In the genomic region with DNA sequence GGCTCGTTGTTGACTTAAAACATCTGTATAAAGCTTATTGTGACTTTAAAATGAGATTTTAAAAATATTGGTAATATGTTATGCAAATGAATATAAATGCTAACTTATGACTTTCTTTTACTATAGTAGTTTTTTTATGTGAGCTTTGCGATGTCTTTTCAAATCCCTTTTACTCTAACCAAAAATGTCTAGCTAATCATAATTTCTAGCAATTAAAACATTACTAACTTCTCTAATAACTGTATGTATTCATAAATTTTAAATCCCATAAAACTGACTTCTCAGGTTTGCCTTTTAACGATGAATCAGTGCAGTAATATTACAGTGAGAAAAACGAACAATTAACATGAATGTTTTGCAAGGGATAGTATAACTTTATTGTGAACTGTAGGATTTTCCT, we compare ENCODE assay signal across 22 cellular contexts.
A peak's percentile ranks its signal among the peaks of the same experiment; 100 is the strongest.
DNase-seq lines count a peak whose midpoint lies in the region; ATAC-seq, FAIRE-seq and TF ChIP-seq lines count a peak whose summit lies in the region.
"Had no signal": no experiment of that assay in that cellular context is flagged by ENCODE, and none has a peak within 500 bp of the region (broad histone marks: within the 10 kb centered on the region; RNA-seq: fewer than 3 reads in every experiment).

No MANE protein-coding gene starts in this region.

- in situ Hi-C loops in K562 (cut with MboI): no loop called here

- H3K79me2 ChIP-seq in K562 (ENCODE audit: control insufficient read depth, insufficient read depth, low read length): no peaks in the 10 kb centered on the region

- CTCF ChIA-PET in A549 (lab: Yijun Ruan, JAX) (no interaction called here), K562 (lab: Yijun Ruan, JAX; ENCODE audit: low intra/inter-chr PET ratio) (no interaction called here)

- H3K9me1 ChIP-seq in K562 (ENCODE audit: control insufficient read depth, insufficient read depth, low read length): no peaks in the 10 kb centered on the region

- POLR2A ChIA-PET in A549 (lab: Yijun Ruan, JAX): no interaction called here
- POLR2A ChIA-PET in K562 (lab: Yijun Ruan, JAX): interaction anchor here (1.1 kb wide), 1 partner anchor 13 kb away, joined by 3 read pairs; no protein-coding TSS in a partner anchor

- H3K4me2 ChIP-seq in A549 (no peak overlapping the region), K562 (ENCODE audit: insufficient read depth, low read length) (no peak overlapping the region)
- H3K4me2 ChIP-seq: BLaER1 treated with 17β-estradiol and CSF1 and Interleukin-3, amounts not matched to agents 10 nM and 100 nM had no signal

- peaks cover 9% of the 10 kb centered on the region for H3K36me3 ChIP-seq in K562 (ENCODE audit: control insufficient read depth, insufficient read depth, low read length)

- 79% methylated on average over 4 of the region's 4 CpGs for WGBS in A549 (ENCODE audit: missing lambda C conversion rate)
- 76% methylated on average over 4 of the region's 4 CpGs for WGBS in K562 (ENCODE audit: insufficient coverage, low coverage, missing lambda C conversion rate)

- H3K27ac ChIP-seq in A549 (no peak overlapping the region), K562 (ENCODE audit: extremely low read depth, low read depth, low read length) (no peak overlapping the region)
- H3K27ac ChIP-seq: BLaER1 treated with 17β-estradiol and CSF1 and Interleukin-3, amounts not matched to agents 10 nM and 100 nM; C4-2B had no signal

- no peaks in the 10 kb centered on the region for H4K20me1 ChIP-seq in K562 (replicated peaks; ENCODE audit: control insufficient read depth, insufficient read depth, low read length)

- H3K27me3 ChIP-seq in K562 (ENCODE audit: control insufficient read depth in 2 of 2, insufficient read depth in 2 of 2, low read length in 2 of 2): no peaks in the 10 kb centered on the region
- H3K27me3 ChIP-seq: BLaER1 treated with 17β-estradiol and CSF1 and Interleukin-3, amounts not matched to agents 10 nM and 100 nM had no signal

- TF ChIP-seq POLR2A in A549 (IDR thresholded peaks at IDR 0.05; ENCODE audit: low read length) (no peak), K562 (conservative IDR thresholded peaks at IDR 0.05) (no peak)

- TF ChIP-seq CTCF in A549 (IDR thresholded peaks at IDR 0.05) (no peak), K562 (IDR thresholded peaks at IDR 0.05 in 2 of 3, conservative IDR thresholded peaks at IDR 0.05 in 1 of 3; ENCODE audit: insufficient read depth in 2 of 3, low read depth in 1 of 3, low read length in 3 of 3) (no peak)

- ATAC-seq in A549 (no peak), K562 (no peak), GM21723 (IDR thresholded peaks at IDR 0.05; ENCODE audit: unreplicated experiment) (no peak)
- ATAC-seq: CD8-positive, alpha-beta T cell; GM12878 had no signal

- intact Hi-C loops in K562 (cut with micrococcal nuclease): loop anchor here (5.0 kb wide), 1 partner anchor 57 kb away; no protein-coding TSS in a partner anchor

- H3K4me1 ChIP-seq in A549: peaks cover 14% of the 10 kb centered on the region; the same call in 2 of the 3 replicates
- peaks cover 0 to 37% of the 10 kb centered on the region in 2 experiments; a peak in 4 of 5 replicates for H3K4me1 ChIP-seq in K562 (replicated peaks in 1 of 2; ENCODE audit: control insufficient read depth in 2 of 2, insufficient read depth in 2 of 2, low read length in 2 of 2)

- TF ChIP-seq EP300 in A549 (IDR thresholded peaks at IDR 0.05) (no peak), K562 (IDR thresholded peaks at IDR 0.05; ENCODE audit: low read length) (no peak)

- no peak for FAIRE-seq in A549 (lab: Jason Lieb, UNC)
- FAIRE-seq in G401.6 (lab: Jason Lieb, UNC): peak; percentile 45
- FAIRE-seq in K562 (lab: Jason Lieb, UNC): no peak
- FAIRE-seq in islet of Langerhans (lab: Jason Lieb, UNC): peak; percentile 93
- FAIRE-seq: A204.1, D721Med, GM12878, GM12892, GM18507 had no signal

- DNase-seq in A549 (ENCODE audit: low read depth in 1 of 2, low spot score in 1 of 2) (no peak), K562 (ENCODE audit: extremely low read depth in 1 of 4, low spot score in 3 of 4) (no peak), islet precursor cell (no peak), globus pallidus (ENCODE audit: low spot score) (no peak)
- DNase-seq: 8988T; AML-193; Caco-2; Calu3; CD4-positive, alpha-beta T cell; CD8-positive, alpha-beta T cell; DMS79 treated with DMSO at 0.1 percent for 48 hours; GDM1 had no signal

- BruUV-seq in K562 (replicated peaks; lab: Mats Ljungman, UMichigan): no TSS peak

- H3K9ac ChIP-seq in K562 (ENCODE audit: insufficient read depth in 1 of 2, low read depth in 2 of 2, low read length in 2 of 2): no peak overlapping the region
- H3K9ac ChIP-seq: BLaER1 treated with 17β-estradiol and CSF1 and Interleukin-3, amounts not matched to agents 10 nM and 100 nM had no signal

- TF ChIP-seq RAD21 in A549 (conservative IDR thresholded peaks at IDR 0.05 in 1 of 2, IDR thresholded peaks at IDR 0.05 in 1 of 2) (no peak), K562 (CRISPR knock-in tag; conservative IDR thresholded peaks at IDR 0.05 in 1 of 2, IDR thresholded peaks at IDR 0.05 in 1 of 2) (no peak)

- H2AFZ ChIP-seq in K562 (ENCODE audit: low read depth, low read length): no peak overlapping the region

- H3K9me3 ChIP-seq in A549 (no peaks in the 10 kb centered on the region), K562 (replicated peaks; ENCODE audit: control insufficient read depth, insufficient read depth, low read depth, low read length) (no peaks in the 10 kb centered on the region)
- H3K9me3 ChIP-seq: BLaER1 treated with 17β-estradiol and CSF1 and Interleukin-3, amounts not matched to agents 10 nM and 100 nM; Caco-2 had no signal

- H3K4me3 ChIP-seq in A549 (no peak overlapping the region), K562 (no peak overlapping the region)
- H3K4me3 ChIP-seq: BLaER1 treated with 17β-estradiol and CSF1 and Interleukin-3, amounts not matched to agents 10 nM and 100 nM; GM12878 had no signal

TF ChIP-seq in A549, 52 proteins besides CTCF, POLR2A, EP300 and RAD21:
- TF ChIP-seq MAFK (IDR thresholded peaks at IDR 0.05; ENCODE audit: partially characterized antibody) (peak; percentile 53), ZSCAN20 (CRISPR knock-in tag; IDR thresholded peaks at IDR 0.05) (no peak), EHF (CRISPR knock-in tag; IDR thresholded peaks at IDR 0.05) (no peak)

TF ChIP-seq in K562, 482 proteins besides CTCF, POLR2A, EP300 and RAD21:
- peak; percentile 78 for TF ChIP-seq ZNF316 (IDR thresholded peaks at IDR 0.05)
- TF ChIP-seq C11orf30 (IDR thresholded peaks at IDR 0.05; ENCODE audit: low read depth): 0 out of 2 replicates have a peak, but pooled peaks have one; percentile 15
- no peak for TF ChIP-seq KDM4B (IDR thresholded peaks at IDR 0.05; ENCODE audit: borderline replicate concordance in 2 of 2, low read depth in 1 of 2)
- TF ChIP-seq U2AF1 (optimal IDR thresholded peaks at IDR 0.05; ENCODE audit: low read depth, low read length): no peak
